ENCODE assay signal across 11 cellular contexts in genomic region chr14:32841698-32842097, GRCh38.
"Had no signal": no experiment of that assay in that cellular context is flagged by ENCODE, and none has a peak within 500 bp of the region (broad histone marks: within the 10 kb centered on the region; RNA-seq: fewer than 3 reads in every experiment).

No MANE protein-coding gene starts in this region.

- H3K9ac ChIP-seq: GM23248 had no signal

- ATAC-seq: GM23338, HCT116 had no signal

- DNase-seq: GM23248, GOT3, H7, H9, HCEC 1CT, HFFc6 had no signal

- FAIRE-seq: H1, H54 had no signal

- H3K9me3 ChIP-seq: HAP-1 had no signal

- H3K4me2 ChIP-seq: GM23338 had no signal

- H3K27ac ChIP-seq: GM23248 had no signal

- H2AFZ ChIP-seq: GM23248, GM23338 had no signal

- H3K36me3 ChIP-seq: HAP-1 had no signal

- H3K4me1 ChIP-seq: HAP-1 had no signal

- H3K4me3 ChIP-seq: GM23248, GM23338, HAP-1 had no signal
